Comparison of ENCODE assay signal across 8 cellular contexts in the genomic region with DNA sequence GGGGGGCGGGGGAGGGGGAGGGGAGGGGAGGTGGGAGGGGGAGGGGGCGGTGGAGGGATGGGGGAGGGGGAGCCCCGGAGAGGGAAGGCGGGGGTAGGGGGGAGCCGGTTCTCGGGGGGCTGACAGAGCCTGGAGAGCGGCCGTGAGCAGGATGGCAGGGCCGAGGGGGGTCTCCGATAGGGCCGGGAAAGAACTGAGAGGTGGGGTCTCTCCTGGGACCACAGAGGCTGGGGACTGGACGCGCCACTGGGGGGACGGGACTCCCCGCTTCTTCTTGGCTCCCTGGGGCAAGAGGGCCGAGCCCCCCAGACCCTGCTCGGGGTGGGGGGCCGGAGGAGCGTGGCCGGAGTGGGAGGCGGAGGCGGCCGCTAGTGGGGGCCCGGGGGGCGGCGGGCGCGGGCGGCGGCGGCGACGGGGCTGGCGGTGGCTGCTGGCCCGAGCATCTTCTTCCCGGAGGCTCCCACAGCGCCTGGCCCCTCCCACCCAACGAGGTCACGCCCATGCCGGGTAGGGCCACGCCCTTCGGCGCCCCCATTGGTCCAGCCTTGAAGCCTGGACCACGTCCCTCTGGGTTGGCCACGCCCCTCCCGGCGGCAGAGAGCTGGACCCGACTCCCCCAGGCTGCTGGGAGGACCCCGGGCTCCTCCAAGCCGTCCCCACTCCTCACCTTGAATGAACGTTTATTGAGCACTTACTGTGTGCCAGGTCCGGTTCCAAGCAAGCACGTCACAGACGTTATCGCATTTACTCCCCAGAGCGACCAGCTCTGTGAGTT. TPM values are rescaled to one million over a fixed set of nuclear protein-coding genes. Genes with fewer than 3 reads are reported as not detected.
DNase-seq lines count a peak whose midpoint lies in the region; ATAC-seq and TF ChIP-seq lines count a peak whose summit lies in the region.

A gene with protein sequence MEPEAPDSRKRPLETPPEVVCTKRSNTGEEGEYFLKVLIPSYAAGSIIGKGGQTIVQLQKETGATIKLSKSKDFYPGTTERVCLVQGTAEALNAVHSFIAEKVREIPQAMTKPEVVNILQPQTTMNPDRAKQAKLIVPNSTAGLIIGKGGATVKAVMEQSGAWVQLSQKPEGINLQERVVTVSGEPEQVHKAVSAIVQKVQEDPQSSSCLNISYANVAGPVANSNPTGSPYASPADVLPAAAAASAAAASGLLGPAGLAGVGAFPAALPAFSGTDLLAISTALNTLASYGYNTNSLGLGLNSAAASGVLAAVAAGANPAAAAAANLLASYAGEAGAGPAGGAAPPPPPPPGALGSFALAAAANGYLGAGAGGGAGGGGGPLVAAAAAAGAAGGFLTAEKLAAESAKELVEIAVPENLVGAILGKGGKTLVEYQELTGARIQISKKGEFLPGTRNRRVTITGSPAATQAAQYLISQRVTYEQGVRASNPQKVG (minus strand): TSS at position 302 of the 775 bp plus-strand sequence. CDS start 514 bp downstream, outside the sequence.

- peak within 1 kb of the TSS; percentile 23 for H3K4me3 Mint-ChIP-seq in activated T-helper 17 cell treated with anti-CD3 and anti-CD28 coated beads, Interleukin-2, amount 50 U/mL, for 72 hours

- peak; percentile 80 for DNase-seq in GM13977 (ENCODE audit: low spot score)
- DNase-seq in NCI-H2227 treated with DMSO at 0.1 percent for 48 hours (lab: John Stamatoyannopoulos, UW) = peak; percentile 54
- DNase-seq in germinal center (ENCODE audit: low spot score) = peak; percentile 85
- DNase-seq in nucleus accumbens (lab: John Stamatoyannopoulos, UW) = peak in 55 of 56 donors; percentile 10 to 96 (median 81)

- ATAC-seq in activated T-helper 17 cell treated with anti-CD3 and anti-CD28 coated beads, Interleukin-2, amount 50 U/mL, for 72 hours (replicated peaks) = peak; percentile 66
- ATAC-seq in GM21786 (IDR thresholded peaks at IDR 0.05; ENCODE audit: unreplicated experiment) (no peak), GM18498 (IDR thresholded peaks at IDR 0.05; ENCODE audit: unreplicated experiment) (no peak), GM21367 (IDR thresholded peaks at IDR 0.05; ENCODE audit: unreplicated experiment) (no peak)

- no peak for TF ChIP-seq CTCF in GM13977 (IDR thresholded peaks at IDR 0.05; ENCODE audit: extremely low read depth, insufficient read depth, missing control alignments)

- no peaks in the 10 kb centered on the region for H3K36me3 Mint-ChIP-seq in activated T-helper 17 cell treated with anti-CD3 and anti-CD28 coated beads, Interleukin-2, amount 50 U/mL, for 72 hours (ENCODE audit: low read depth)

- H3K27ac Mint-ChIP-seq in activated T-helper 17 cell treated with anti-CD3 and anti-CD28 coated beads, Interleukin-2, amount 50 U/mL, for 72 hours = no peak within 1 kb of the TSS

- H3K4me1 Mint-ChIP-seq in activated T-helper 17 cell treated with anti-CD3 and anti-CD28 coated beads, Interleukin-2, amount 50 U/mL, for 72 hours = peaks cover 12% of the 10 kb centered on the region

- in situ Hi-C loops in GM13977 (cut with MboI; ENCODE audit: low pct_unique_long_range_greater_than_20kb, low sequenced_read_pairs, unreplicated experiment) = no loop called here

- peaks cover 49% of the 10 kb centered on the region for H3K27me3 Mint-ChIP-seq in activated T-helper 17 cell treated with anti-CD3 and anti-CD28 coated beads, Interleukin-2, amount 50 U/mL, for 72 hours

- no peaks in the 10 kb centered on the region for H3K9me3 Mint-ChIP-seq in activated T-helper 17 cell treated with anti-CD3 and anti-CD28 coated beads, Interleukin-2, amount 50 U/mL, for 72 hours

RNA-seq across cellular contexts. Expression of the gene that starts here (rescaled TPM):
- total RNA-seq in activated T-helper 17 cell treated with anti-CD3 and anti-CD28 coated beads, Interleukin-2, amount 50 U/mL, for 72 hours = under 1 TPM in 1 of 2 donors, not detected in 1; 0.03 TPM

Comparison
In these comparisons a context has a peak if more than half of its experiments do, and no peak if none do; other contexts are left out.
1. Peak in ATAC-seq in activated T-helper 17 cell treated with anti-CD3 and anti-CD28 coated beads, Interleukin-2, amount 50 U/mL, for 72 hours; RNA of the gene not detected or under 1 TPM.